In the genomic region with DNA sequence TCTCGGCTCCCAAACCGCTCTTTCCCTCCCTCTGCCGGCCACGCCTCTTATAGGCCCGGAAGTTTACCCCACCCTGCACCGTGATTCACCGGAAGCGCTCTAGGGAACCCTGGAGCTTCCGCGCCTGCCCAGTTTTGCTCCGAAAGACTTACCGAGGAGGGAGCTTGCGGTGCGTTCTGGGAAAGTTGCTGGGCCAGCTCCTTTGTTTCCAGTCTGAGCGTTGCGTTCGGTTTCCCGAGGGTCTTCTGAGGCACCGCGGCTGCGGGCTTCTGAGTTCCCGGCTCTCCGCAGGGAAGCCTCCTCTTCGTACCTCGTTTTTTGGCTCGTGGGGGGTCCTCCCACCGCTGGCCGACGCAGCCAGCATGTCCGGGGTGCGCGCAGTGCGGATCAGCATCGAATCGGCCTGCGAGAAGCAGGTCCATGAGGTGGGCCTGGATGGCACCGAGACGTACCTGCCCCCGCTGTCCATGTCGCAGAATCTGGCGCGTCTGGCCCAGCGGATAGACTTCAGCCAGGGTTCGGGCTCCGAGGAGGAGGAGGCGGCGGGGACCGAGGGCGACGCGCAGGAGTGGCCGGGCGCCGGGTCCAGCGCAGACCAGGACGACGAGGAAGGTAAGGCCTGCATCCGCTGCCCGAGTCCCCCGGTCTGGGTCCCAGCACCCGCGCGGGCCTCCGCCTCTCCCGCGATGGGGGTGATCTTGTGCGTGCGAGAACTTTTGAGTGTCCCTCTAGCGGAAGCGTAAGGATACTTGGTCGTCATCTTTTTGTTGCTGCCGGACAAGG, we compare ENCODE assay signal across 8 cellular contexts. TPM values are rescaled to one million over a fixed set of nuclear protein-coding genes. Genes with fewer than 3 reads are reported as not detected.
DNase-seq lines count a peak whose midpoint lies in the region; ATAC-seq and TF ChIP-seq lines count a peak whose summit lies in the region.

A gene with protein sequence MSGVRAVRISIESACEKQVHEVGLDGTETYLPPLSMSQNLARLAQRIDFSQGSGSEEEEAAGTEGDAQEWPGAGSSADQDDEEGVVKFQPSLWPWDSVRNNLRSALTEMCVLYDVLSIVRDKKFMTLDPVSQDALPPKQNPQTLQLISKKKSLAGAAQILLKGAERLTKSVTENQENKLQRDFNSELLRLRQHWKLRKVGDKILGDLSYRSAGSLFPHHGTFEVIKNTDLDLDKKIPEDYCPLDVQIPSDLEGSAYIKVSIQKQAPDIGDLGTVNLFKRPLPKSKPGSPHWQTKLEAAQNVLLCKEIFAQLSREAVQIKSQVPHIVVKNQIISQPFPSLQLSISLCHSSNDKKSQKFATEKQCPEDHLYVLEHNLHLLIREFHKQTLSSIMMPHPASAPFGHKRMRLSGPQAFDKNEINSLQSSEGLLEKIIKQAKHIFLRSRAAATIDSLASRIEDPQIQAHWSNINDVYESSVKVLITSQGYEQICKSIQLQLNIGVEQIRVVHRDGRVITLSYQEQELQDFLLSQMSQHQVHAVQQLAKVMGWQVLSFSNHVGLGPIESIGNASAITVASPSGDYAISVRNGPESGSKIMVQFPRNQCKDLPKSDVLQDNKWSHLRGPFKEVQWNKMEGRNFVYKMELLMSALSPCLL (plus strand): TSS at position 131 of the 783 bp plus-strand sequence. CDS start 232 bp downstream, at position 363.

- peaks cover 2% of the 10 kb centered on the region for H3K36me3 ChIP-seq in CD8-positive, alpha-beta T cell (ENCODE audit: insufficient read depth, low read length)

- no peaks in the 10 kb centered on the region for H3K27me3 Mint-ChIP-seq in CD8-positive, alpha-beta T cell (ENCODE audit: low read depth)
- no peaks in the 10 kb centered on the region for H3K27me3 Mint-ChIP-seq in activated CD4-positive, alpha-beta memory T cell treated with anti-CD3 and anti-CD28 coated beads, Interleukin-2, amount 10 ng/mL, durations not matched to agents 7 days and 5 days

- H3K4me3 Mint-ChIP-seq in CD8-positive, alpha-beta T cell, result peak within 1 kb of the TSS; percentile 96
- peak within 1 kb of the TSS; percentile 97 for H3K4me3 Mint-ChIP-seq in activated CD4-positive, alpha-beta memory T cell treated with anti-CD3 and anti-CD28 coated beads, Interleukin-2, amount 10 ng/mL, durations not matched to agents 7 days and 5 days

- H3K27ac Mint-ChIP-seq in CD8-positive, alpha-beta T cell, result peak within 1 kb of the TSS; percentile 94
- H3K27ac Mint-ChIP-seq in activated CD4-positive, alpha-beta memory T cell treated with anti-CD3 and anti-CD28 coated beads, Interleukin-2, amount 10 ng/mL, durations not matched to agents 7 days and 5 days, result peak within 1 kb of the TSS; percentile 90

- H3K36me3 Mint-ChIP-seq in CD8-positive, alpha-beta T cell, result peaks cover 36% of the 10 kb centered on the region
- H3K36me3 Mint-ChIP-seq in activated CD4-positive, alpha-beta memory T cell treated with anti-CD3 and anti-CD28 coated beads, Interleukin-2, amount 10 ng/mL, durations not matched to agents 7 days and 5 days (ENCODE audit: low read depth), result peaks cover 51% of the 10 kb centered on the region

- peaks cover 28% of the 10 kb centered on the region for H3K4me1 ChIP-seq in CD8-positive, alpha-beta T cell (ENCODE audit: insufficient read depth, low read length)

- TF ChIP-seq CTCF in CD8-positive, alpha-beta T cell (IDR thresholded peaks at IDR 0.05), result peak; percentile 52
- no peak for TF ChIP-seq CTCF in lower leg skin (IDR thresholded peaks at IDR 0.05)

- ATAC-seq in CD8-positive, alpha-beta T cell, result peak; percentile 94
- peak; percentile 94 for ATAC-seq in GM19452 (IDR thresholded peaks at IDR 0.05; ENCODE audit: unreplicated experiment)

- POLR2A ChIA-PET in CD8-positive, alpha-beta T cell (lab: Charles Lee), result interaction anchor here (0.9 to 5.9 kb wide), 8 partner anchors 8 to 1284 kb away, joined by 3 to 78 read pairs (median 4); a partner anchor contains a TSS
- POLR2A ChIA-PET in activated CD4-positive, alpha-beta memory T cell treated with anti-CD3 and anti-CD28 coated beads, Interleukin-2, amount 10 ng/mL, durations not matched to agents 7 days and 5 days (lab: Charles Lee), result interaction anchor here (0.7 to 9.1 kb wide), 28 partner anchors 8 to 1310 kb away, joined by 3 to 325 read pairs (median 5); a partner anchor contains a TSS

- H3K4me3 ChIP-seq in CD8-positive, alpha-beta T cell (ENCODE audit: low read depth, low read length), result peak within 1 kb of the TSS; percentile 99
- peak within 1 kb of the TSS; percentile 96 for H3K4me3 ChIP-seq in lower leg skin (ENCODE audit: low read depth, poor library complexity, severe bottlenecking)

- H3K9me3 ChIP-seq in CD8-positive, alpha-beta T cell (ENCODE audit: low read length), result no peaks in the 10 kb centered on the region

- H3K27ac ChIP-seq in CD8-positive, alpha-beta T cell (ENCODE audit: low read depth, low read length), result peak within 1 kb of the TSS; percentile 96

- CTCF ChIA-PET in CD8-positive, alpha-beta T cell (lab: Charles Lee), result interaction anchor here (0.9 to 1.3 kb wide), 5 partner anchors 13 to 44 kb away, joined by 3 to 10 read pairs (median 3); a partner anchor contains a TSS
- CTCF ChIA-PET in activated CD4-positive, alpha-beta memory T cell treated with anti-CD3 and anti-CD28 coated beads, Interleukin-2, amount 10 ng/mL, durations not matched to agents 7 days and 5 days (lab: Charles Lee), result interaction anchor here (0.8 to 3.8 kb wide), 8 partner anchors 16 to 344 kb away, joined by 3 to 47 read pairs (median 4); a partner anchor contains a TSS

- no peak for TF ChIP-seq POLR2A in lower leg skin (IDR thresholded peaks at IDR 0.05)

- peaks cover 40% of the 10 kb centered on the region for H3K4me1 Mint-ChIP-seq in CD8-positive, alpha-beta T cell (ENCODE audit: low read depth)
- H3K4me1 Mint-ChIP-seq in activated CD4-positive, alpha-beta memory T cell treated with anti-CD3 and anti-CD28 coated beads, Interleukin-2, amount 10 ng/mL, durations not matched to agents 7 days and 5 days, result peaks cover 50% of the 10 kb centered on the region

- H3K9me3 Mint-ChIP-seq in CD8-positive, alpha-beta T cell, result no peaks in the 10 kb centered on the region
- no peaks in the 10 kb centered on the region for H3K9me3 Mint-ChIP-seq in activated CD4-positive, alpha-beta memory T cell treated with anti-CD3 and anti-CD28 coated beads, Interleukin-2, amount 10 ng/mL, durations not matched to agents 7 days and 5 days

- 1% methylated on average over 37 to 64 of the region's 72 CpGs for WGBS in lower leg skin, 2 donors

- DNase-seq in CD8-positive, alpha-beta T cell, result peak; percentile 68 to 92 (median 88)
- peak; percentile 85 for DNase-seq in HK-2 (ENCODE audit: unreplicated experiment)
- DNase-seq in NCI-H82 treated with DMSO at 0.1 percent for 48 hours (lab: John Stamatoyannopoulos, UW; ENCODE audit: unreplicated experiment), result peak; percentile 70
- peak; percentile 91 for DNase-seq in activated CD4-positive, alpha-beta memory T cell treated with anti-CD3 and anti-CD28 coated beads, Interleukin-2, amount 10 ng/mL, durations not matched to agents 7 days and 5 days
- DNase-seq in ecto neural progenitor cell (ENCODE audit: low spot score), result peak; percentile 94
- DNase-seq in lower leg skin (ENCODE audit: low spot score in 2 of 2), result peak; percentile 93 to 98
- DNase-seq in stimulated activated CD4-positive, alpha-beta T cell treated with anti-CD3 and anti-CD28 coated beads, Interleukin-4, amount 100 ng/mL, for 48 hours (ENCODE audit: low read depth in 2 of 2), result peak; percentile 75 to 88

- H3K27me3 ChIP-seq in CD8-positive, alpha-beta T cell (ENCODE audit: insufficient read depth, low read length), result no peaks in the 10 kb centered on the region

- intact Hi-C loops in CD8-positive, alpha-beta T cell (cut with DNase I, micrococcal nuclease), result loop anchor here (1.0 to 10.0 kb wide), 8 partner anchors 43 to 1280 kb away; a partner anchor contains a TSS
- intact Hi-C loops in lower leg skin (cut with DNase I; ENCODE audit: low total_unique reads), result no loop called here

RNA-seq across cellular contexts. Expression of the gene that starts here (rescaled TPM):
- total RNA-seq in CD8-positive, alpha-beta T cell, result 10 to 100 TPM; 63.7 to 65.9 TPM
- 10 to 100 TPM; 40.6 to 42.9 TPM for total RNA-seq in activated CD4-positive, alpha-beta memory T cell treated with anti-CD3 and anti-CD28 coated beads, Interleukin-2, amount 10 ng/mL, durations not matched to agents 7 days and 5 days
- 10 to 100 TPM; 25.2 to 42.1 (median 35.5) TPM for total RNA-seq in lower leg skin

Comparison
In these comparisons a context has a peak if more than half of its experiments do, and no peak if none do; other contexts are left out.
1. Peak in every context shown above with its lines: DNase-seq, ATAC-seq, H3K4me3 ChIP-seq and H3K27ac ChIP-seq.